Comparison of ENCODE assay signal across 8 cellular contexts in the genomic region with DNA sequence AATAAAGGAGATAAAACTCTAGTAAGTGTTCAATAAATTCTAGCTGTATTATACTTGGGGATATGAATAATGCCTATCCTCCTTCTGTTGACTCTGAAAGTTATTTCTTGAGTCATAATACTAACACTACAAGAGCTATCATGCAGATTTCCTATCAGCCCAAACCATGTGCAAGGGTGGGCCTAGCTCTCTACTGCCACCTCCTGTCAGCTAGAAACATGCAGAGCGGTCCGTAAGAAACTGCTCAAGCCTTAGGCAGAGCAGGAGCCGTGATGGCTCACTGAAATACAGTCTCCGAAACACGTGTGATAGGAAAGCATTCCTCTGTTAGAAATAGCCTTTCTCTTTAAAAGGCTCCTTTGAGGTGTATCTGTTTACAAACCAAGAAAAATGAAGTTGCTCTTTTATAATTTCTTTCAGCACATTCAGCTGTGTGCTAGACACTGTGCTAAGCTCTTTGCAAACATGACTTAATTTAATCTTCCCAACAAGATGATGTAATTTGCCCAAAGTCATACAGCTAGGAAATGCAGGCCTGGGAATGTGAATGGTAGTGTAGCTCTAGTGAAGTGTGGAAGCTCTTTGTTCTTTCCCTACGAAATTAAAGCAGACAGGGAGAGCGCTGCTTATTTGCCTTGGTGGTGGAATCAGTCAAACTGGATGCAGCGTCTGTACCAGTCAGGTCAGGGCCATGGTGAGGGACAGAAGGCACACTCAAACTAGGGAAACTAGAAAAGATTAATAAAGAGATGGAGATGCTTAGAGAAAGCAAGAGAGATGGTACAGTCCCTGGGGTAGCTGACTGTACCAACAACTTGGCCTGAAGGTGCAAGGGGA. TPM values are rescaled to one million over a fixed set of nuclear protein-coding genes. Genes with fewer than 3 reads are reported as not detected.
A peak's percentile ranks its signal among the peaks of the same experiment; 100 is the strongest.
DNase-seq lines count a peak whose midpoint lies in the region; ATAC-seq, FAIRE-seq and TF ChIP-seq lines count a peak whose summit lies in the region.

No MANE protein-coding gene starts in this region.

- peaks cover 5% of the 10 kb centered on the region for H3K4me1 ChIP-seq in RWPE2 (ENCODE audit: insufficient read depth, poor library complexity, severe bottlenecking)
- peaks cover 0 to 13% (median 0%) of the 10 kb centered on the region in 3 donors for H3K4me1 ChIP-seq in pancreas

- intact Hi-C loops in pancreas (cut with DNase I), result no loop called here

- DNase-seq in DMS114 treated with DMSO at 0.1 percent for 48 hours (lab: John Stamatoyannopoulos, UW; ENCODE audit: unreplicated experiment) (peak; percentile 79), HuH-7 (ENCODE audit: low spot score) (peak; percentile 56), RWPE2 (ENCODE audit: low spot score) (no peak), frontal cortex (ENCODE audit: low spot score in 2 of 2) (peak in 1 of 2 donors; percentile 28), pancreas (peak; percentile 50 to 78 (median 56)), ureter (ENCODE audit: low spot score) (peak; percentile 75)
- peak; percentile 33 for DNase-seq in activated effector memory CD4-positive, alpha-beta T cell treated with Interleukin-2 at 50 U/mL for 16 hours

- H3K4me3 ChIP-seq in RWPE2 (ENCODE audit: severe bottlenecking) (no peak overlapping the region), pancreas (no peak overlapping the region)

- ATAC-seq in GM21423 (IDR thresholded peaks at IDR 0.05; ENCODE audit: unreplicated experiment) (peak; percentile 95), RWPE2 (ENCODE audit: low read depth) (peak; percentile 98), pancreas (peak; percentile 92 to 98 (median 97))

- FAIRE-seq in frontal cortex (lab: Jason Lieb, UNC) (peak; percentile 24), pancreas (lab: Jason Lieb, UNC) (peak; percentile 32)

- H3K36me3 ChIP-seq in RWPE2 (ENCODE audit: low read depth) (peaks cover 29% of the 10 kb centered on the region), pancreas (no peaks in the 10 kb centered on the region)

- H3K9me3 ChIP-seq in RWPE2 (ENCODE audit: severe bottlenecking) (no peaks in the 10 kb centered on the region), pancreas (no peaks in the 10 kb centered on the region)

- peak; percentile 100 for TF ChIP-seq CTCF in RWPE2 (IDR thresholded peaks at IDR 0.05; ENCODE audit: poor library complexity, severe bottlenecking)
- peak; percentile 73 to 91 (median 86) for TF ChIP-seq CTCF in pancreas (IDR thresholded peaks at IDR 0.05)

- 41 to 42% methylated on average over 8 of the region's 8 CpGs for WGBS in pancreas, 2 donors

- H3K27me3 ChIP-seq in RWPE2 (ENCODE audit: insufficient read depth, poor library complexity, severe bottlenecking), result no peaks in the 10 kb centered on the region
- H3K27me3 ChIP-seq in pancreas, result no peaks in the 10 kb centered on the region

- no peak overlapping the region for H3K27ac ChIP-seq in RWPE2 (ENCODE audit: poor library complexity, severe bottlenecking)
- H3K27ac ChIP-seq in pancreas, result no peak overlapping the region

RNA-seq across cellular contexts. Expression of a gene that starts 43.1 kb away (rescaled TPM):
- 6.1 TPM for total RNA-seq in frontal cortex
- total RNA-seq in pancreas, result 10 to 100 TPM; 19.8 to 40.4 (median 27.1) TPM
- 10 to 100 TPM; 49.1 to 53.1 TPM for polyA plus RNA-seq in pancreas
- 24.9 TPM for total RNA-seq in ureter
